In genomic region chr6:148395583-148396101, GRCh38 we compare ENCODE assay signal across 18 cellular contexts. TPM values are rescaled to one million over a fixed set of nuclear protein-coding genes. Genes with fewer than 3 reads are reported as not detected.
DNase-seq lines count a peak whose midpoint lies in the region; ATAC-seq and TF ChIP-seq lines count a peak whose summit lies in the region.
"Had no signal": no experiment of that assay in that cellular context is flagged by ENCODE, and none has a peak within 500 bp of the region (broad histone marks: within the 10 kb centered on the region; RNA-seq: fewer than 3 reads in every experiment).

No MANE protein-coding gene starts in this region.

- peak; percentile 75 for DNase-seq in DMS 273 (lab: John Stamatoyannopoulos, UW; ENCODE audit: unreplicated experiment)
- DNase-seq in NCI-H69 (lab: John Stamatoyannopoulos, UW): peak; percentile 37
- peak; percentile 30 for DNase-seq in fibroblast of the aortic adventitia (ENCODE audit: low read depth)
- no peak for DNase-seq in neural crest cell (ENCODE audit: low read depth, low spot score)
- DNase-seq in NCI-H2171 treated with DMSO at 0.1 percent for 48 hours (lab: John Stamatoyannopoulos, UW): no peak
- DNase-seq in HUDEP-2 (lab: John Stamatoyannopoulos, UW; ENCODE audit: unreplicated experiment in 76 of 76): no peak
- DNase-seq in activated CD4-positive, CD25-positive, alpha-beta regulatory T cell treated with anti-CD3 and anti-CD28 coated beads, Interleukin-2, amount 50 U/mL, for 72 hours: no peak
- DNase-seq: activated CD4-positive, CD25-positive, alpha-beta regulatory T cell; activated naive CD4-positive, alpha-beta T cell treated with anti-CD3 and anti-CD28 coated beads, Interleukin-2, amount 50 U/mL, for 16 hours; DMS53; NCI-H2171; occipital lobe; Peyer's patch; T-cell had no signal

- no peaks in the 10 kb centered on the region for H3K27me3 Mint-ChIP-seq in neural crest cell (ENCODE audit: low read depth)

- peaks cover 56% of the 10 kb centered on the region for H3K4me1 Mint-ChIP-seq in neural crest cell
- H3K4me1 Mint-ChIP-seq: mesothelial cell of epicardium, T-cell had no signal

- peaks cover 8% of the 10 kb centered on the region for H3K36me3 Mint-ChIP-seq in neural crest cell (ENCODE audit: low read depth)
- H3K36me3 Mint-ChIP-seq: T-cell had no signal

- no peak overlapping the region for H3K4me3 ChIP-seq in fibroblast of the aortic adventitia (ENCODE audit: low read depth, low read length)
- H3K4me3 ChIP-seq: Peyer's patch, thoracic aorta had no signal

- H3K4me3 Mint-ChIP-seq in neural crest cell: no peak overlapping the region
- H3K4me3 Mint-ChIP-seq: mesothelial cell of epicardium, T-cell had no signal

- no peak for TF ChIP-seq CTCF in fibroblast of the aortic adventitia (IDR thresholded peaks at IDR 0.05; ENCODE audit: insufficient read depth, low read length)
- TF ChIP-seq CTCF in neural crest cell (conservative IDR thresholded peaks at IDR 0.05): no peak

- no peak for ATAC-seq in HG03097 (IDR thresholded peaks at IDR 0.05; ENCODE audit: low FRiP score, unreplicated experiment)
- ATAC-seq: HCT116, T-cell had no signal

- no peaks in the 10 kb centered on the region for H3K9me3 Mint-ChIP-seq in neural crest cell
- H3K9me3 Mint-ChIP-seq: mesothelial cell of epicardium, T-cell had no signal

- peak overlapping the region; percentile 67 for H3K27ac Mint-ChIP-seq in neural crest cell (ENCODE audit: unreplicated experiment)
- H3K27ac Mint-ChIP-seq: mesothelial cell of epicardium, T-cell had no signal

RNA-seq across cellular contexts. Expression of gene SASH1, which starts 53.0 kb away (rescaled TPM):
- 59.5 and 60.2 TPM in 2 replicates for total RNA-seq in fibroblast of the aortic adventitia (ENCODE audit: low replicate concordance)
- 88.0 and 90.0 TPM in 2 replicates for total RNA-seq in neural crest cell

Comparison
In these comparisons a context has a peak if more than half of its experiments do, and no peak if none do; other contexts are left out.
1. DNase-seq: peak in DMS 273 (single experiment), NCI-H69 (single experiment) and fibroblast of the aortic adventitia (single experiment); none in neural crest cell (single experiment), NCI-H2171 treated with DMSO at 0.1 percent for 48 hours (single experiment), HUDEP-2 (0 of 76) and activated CD4-positive, CD25-positive, alpha-beta regulatory T cell treated with anti-CD3 and anti-CD28 coated beads, Interleukin-2, amount 50 U/mL, for 72 hours (single experiment).